20 cellular contexts compared by ENCODE assay signal in genomic region chr10:11509036-11509435, GRCh38.
A peak's percentile ranks its signal among the peaks of the same experiment; 100 is the strongest.
DNase-seq lines count a peak whose midpoint lies in the region; ATAC-seq, FAIRE-seq and TF ChIP-seq lines count a peak whose summit lies in the region.
"Had no signal": no experiment of that assay in that cellular context is flagged by ENCODE, and none has a peak within 500 bp of the region (broad histone marks: within the 10 kb centered on the region; RNA-seq: fewer than 3 reads in every experiment).

No MANE protein-coding gene starts in this region.

- H3K9me3 ChIP-seq in K562 (replicated peaks; ENCODE audit: control insufficient read depth, insufficient read depth, low read depth, low read length) = no peaks in the 10 kb centered on the region
- H3K9me3 ChIP-seq: A549, HAP-1 had no signal

- no peak for TF ChIP-seq RAD21 in K562 (CRISPR knock-in tag; conservative IDR thresholded peaks at IDR 0.05 in 1 of 2, IDR thresholded peaks at IDR 0.05 in 1 of 2)

- H3K9ac ChIP-seq in K562 (ENCODE audit: insufficient read depth in 1 of 2, low read depth in 2 of 2, low read length in 2 of 2) = no peak overlapping the region

- no peak overlapping the region for H3K27ac ChIP-seq in K562 (ENCODE audit: extremely low read depth, low read depth, low read length)
- no peak overlapping the region for H3K27ac ChIP-seq in brain microvascular endothelial cell
- H3K27ac ChIP-seq: A549, C4-2B had no signal

- H3K27me3 ChIP-seq in K562 (ENCODE audit: control insufficient read depth in 2 of 2, insufficient read depth in 2 of 2, low read length in 2 of 2) = no peaks in the 10 kb centered on the region
- H3K27me3 ChIP-seq in brain microvascular endothelial cell (replicated peaks) = no peaks in the 10 kb centered on the region

- TF ChIP-seq POLR2A in K562 (conservative IDR thresholded peaks at IDR 0.05) = no peak

- BruUV-seq in K562 (replicated peaks; lab: Mats Ljungman, UMichigan) = no TSS peak

- whole genome bisulfite sequencing in K562 (ENCODE audit: insufficient coverage, low coverage, missing lambda C conversion rate) = 96% methylated on average over 5 of the region's 5 CpGs

- no peak for TF ChIP-seq CTCF in K562 (IDR thresholded peaks at IDR 0.05 in 2 of 3, conservative IDR thresholded peaks at IDR 0.05 in 1 of 3; ENCODE audit: insufficient read depth in 2 of 3, low read depth in 1 of 3, low read length in 3 of 3)
- no peak for TF ChIP-seq CTCF in brain microvascular endothelial cell (IDR thresholded peaks at IDR 0.05; ENCODE audit: low read depth, low read length, missing control alignments)

- peaks cover 28% of the 10 kb centered on the region; the same call in 2 of the 3 replicates for H3K79me2 ChIP-seq in K562 (ENCODE audit: control insufficient read depth, insufficient read depth, low read length)

- no peak overlapping the region for H3K4me2 ChIP-seq in K562 (ENCODE audit: insufficient read depth, low read length)
- H3K4me2 ChIP-seq: A549 had no signal

- H3K9me1 ChIP-seq in K562 (ENCODE audit: control insufficient read depth, insufficient read depth, low read length) = no peaks in the 10 kb centered on the region

- peaks cover 0 to 7% of the 10 kb centered on the region in 2 experiments; a peak in 3 of 5 replicates for H3K4me1 ChIP-seq in K562 (replicated peaks in 1 of 2; ENCODE audit: control insufficient read depth in 2 of 2, insufficient read depth in 2 of 2, low read length in 2 of 2)
- H3K4me1 ChIP-seq: A549, HAP-1 had no signal

- no peak for FAIRE-seq in K562 (lab: Jason Lieb, UNC)
- FAIRE-seq: A549, HTR-8/SVneo had no signal

- H3K4me3 ChIP-seq in K562 = no peak overlapping the region
- no peak overlapping the region for H3K4me3 ChIP-seq in brain microvascular endothelial cell (ENCODE audit: low read depth, low read length)
- H3K4me3 ChIP-seq: A549, HAP-1 had no signal

- POLR2A ChIA-PET in K562 (lab: Yijun Ruan, JAX) = interaction anchor here (1.1 to 1.6 kb wide), 2 partner anchors 13 to 99 kb away, joined by 4 to 7 read pairs; no protein-coding TSS in a partner anchor

- CTCF ChIA-PET in K562 (lab: Yijun Ruan, JAX; ENCODE audit: low intra/inter-chr PET ratio) = no interaction called here

- peak; percentile 35; the same call in 2 of the 3 replicates for ATAC-seq in K562
- ATAC-seq in GM21447 (IDR thresholded peaks at IDR 0.05; ENCODE audit: unreplicated experiment) = no peak
- ATAC-seq: A549 had no signal

- no peaks in the 10 kb centered on the region for H4K20me1 ChIP-seq in K562 (replicated peaks; ENCODE audit: control insufficient read depth, insufficient read depth, low read length)

- no peak for TF ChIP-seq EP300 in K562 (IDR thresholded peaks at IDR 0.05; ENCODE audit: low read length)

- H3K36me3 ChIP-seq in K562 (ENCODE audit: control insufficient read depth, insufficient read depth, low read length) (peaks cover 27% of the 10 kb centered on the region), brain microvascular endothelial cell (replicated peaks) (no peaks in the 10 kb centered on the region)
- H3K36me3 ChIP-seq: HAP-1 had no signal

- in situ Hi-C loops in K562 (cut with MboI) (loop anchor here (25.0 kb wide), 1 partner anchor 478 kb away; no protein-coding TSS in a partner anchor), brain microvascular endothelial cell (cut with HindIII; ENCODE audit: low pct_ligation_motif_present, low sequenced_read_pairs) (loop anchor here (25.0 kb wide), 1 partner anchor 253 kb away; no protein-coding TSS in a partner anchor)

- no peak overlapping the region for H2AFZ ChIP-seq in K562 (ENCODE audit: low read depth, low read length)

- DNase-seq in GDM1 (lab: John Stamatoyannopoulos, UW) (peak; percentile 3), M059J (ENCODE audit: low read depth) (peak; percentile 4), K562 (ENCODE audit: extremely low read depth in 1 of 4, low spot score in 3 of 4) (no peak), myocyte (ENCODE audit: low read depth) (peak; percentile 57), DMS79 treated with DMSO at 0.1 percent for 48 hours (lab: John Stamatoyannopoulos, UW) (no peak), brain microvascular endothelial cell (no peak), mucosa of gallbladder (ENCODE audit: low spot score) (no peak)
- DNase-seq: COR-L47, DMS153, EL, MV-4-11, NCI-H1417, NCI-H187 treated with DMSO at 0.1 percent for 48 hours, NCI-H2171, NCI-H446 treated with DMSO at 0.1 percent for 48 hours had no signal

- intact Hi-C loops in K562 (cut with micrococcal nuclease) = no loop called here

TF ChIP-seq in K562, 482 proteins besides CTCF, POLR2A, EP300 and RAD21:
- TF ChIP-seq NFIC (IDR thresholded peaks at IDR 0.05) (0 out of 2 replicates have a peak, but pooled peaks have one; percentile 7), ATF3 (IDR thresholded peaks at IDR 0.05) (no peak), ATF3 (CRISPR knock-in tag; conservative IDR thresholded peaks at IDR 0.05) (no peak)

Comparison
In these comparisons a context has a peak if more than half of its experiments do, and no peak if none do; other contexts are left out.
1. DNase-seq: peak in GDM1 (single experiment), M059J (single experiment) and myocyte (single experiment); none in K562 (0 of 4), DMS79 treated with DMSO at 0.1 percent for 48 hours (single experiment), brain microvascular endothelial cell (single experiment) and mucosa of gallbladder (single experiment).